Comparison of ENCODE assay signal across 19 cellular contexts in the genomic region with DNA sequence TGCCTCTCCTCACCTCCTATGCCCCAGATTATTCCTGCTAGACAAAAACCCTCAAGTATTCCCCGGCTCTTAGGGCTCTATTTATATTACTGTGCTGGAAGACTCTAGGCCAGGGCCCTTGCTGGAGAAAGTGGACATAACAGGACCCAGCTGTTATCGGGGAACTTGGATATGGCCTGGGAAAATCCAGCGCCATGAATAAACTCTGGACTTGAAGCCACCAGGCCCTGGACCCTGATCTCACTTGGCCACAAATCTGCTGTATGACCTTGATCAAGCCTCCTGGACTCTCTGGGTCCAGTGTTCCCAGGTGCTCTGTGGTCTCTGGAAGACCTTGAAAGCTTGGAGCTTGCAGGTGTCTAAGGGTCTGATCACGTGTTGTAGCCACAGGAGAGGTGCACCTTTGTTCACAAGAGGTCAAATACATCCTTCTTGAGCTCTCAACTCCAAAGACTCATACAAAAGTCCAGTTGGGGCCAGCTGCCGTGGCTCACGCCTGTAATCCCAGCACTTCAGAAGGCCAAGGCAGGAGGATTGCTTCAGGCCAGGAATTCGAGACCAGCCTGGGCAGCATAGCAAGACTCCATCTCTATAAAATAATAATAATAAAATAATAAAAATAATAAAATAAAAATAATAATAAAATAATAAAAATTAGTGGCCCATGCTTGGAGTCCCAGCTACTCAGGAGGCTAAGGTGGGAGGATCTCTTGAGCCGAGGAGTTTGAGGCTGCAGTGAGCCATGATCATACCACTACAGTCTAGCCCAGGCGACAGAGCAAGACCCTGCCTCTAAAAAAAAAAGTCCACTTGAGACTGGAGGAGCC. TPM values are rescaled to one million over a fixed set of nuclear protein-coding genes. Genes with fewer than 3 reads are reported as not detected.
DNase-seq lines count a peak whose midpoint lies in the region; ATAC-seq, FAIRE-seq and TF ChIP-seq lines count a peak whose summit lies in the region.
"Had no signal": no experiment of that assay in that cellular context is flagged by ENCODE, and none has a peak within 500 bp of the region (broad histone marks: within the 10 kb centered on the region; RNA-seq: fewer than 3 reads in every experiment).

No MANE protein-coding gene starts in this region.

- H3K9ac ChIP-seq in SK-N-SH (no peak overlapping the region), HepG2 (ENCODE audit: insufficient read depth, low read depth, low read length) (no peak overlapping the region)

- intact Hi-C loops in HepG2 (cut with micrococcal nuclease; ENCODE audit: unreplicated experiment) (no loop called here), prostate gland (cut with DNase I) (no loop called here)

- CTCF ChIA-PET in SK-N-SH (lab: Yijun Ruan, JAX) = interaction anchor here (0.9 to 2.1 kb wide), 3 partner anchors 27 to 109 kb away, joined by 4 to 7 read pairs (median 5); no protein-coding TSS in a partner anchor
- CTCF ChIA-PET in HepG2 (lab: Yijun Ruan, JAX; ENCODE audit: low intra/inter-chr PET ratio, low total read pairs) = no interaction called here

- no TSS peak for BruUV-seq in HepG2 (replicated peaks; lab: Mats Ljungman, UMichigan)

- 0 out of 2 replicates have a peak, but pooled peaks cover 4% of the 10 kb centered on the region for H4K20me1 ChIP-seq in SK-N-SH (ENCODE audit: insufficient read depth)
- H4K20me1 ChIP-seq in HepG2 (ENCODE audit: insufficient read depth, low read length) = no peaks in the 10 kb centered on the region

- TF ChIP-seq CTCF in SK-N-SH (IDR thresholded peaks at IDR 0.05) (no peak), HepG2 (CRISPR knock-in tag; IDR thresholded peaks at IDR 0.05) (no peak), prostate gland (IDR thresholded peaks at IDR 0.05) (no peak)

- H3K27me3 ChIP-seq in SK-N-SH (ENCODE audit: insufficient read depth) (no peaks in the 10 kb centered on the region), HepG2 (ENCODE audit: control insufficient read depth in 1 of 2, insufficient read depth in 2 of 2, low read length in 2 of 2) (no peaks in the 10 kb centered on the region), prostate gland (replicated peaks; ENCODE audit: insufficient read depth) (no peaks in the 10 kb centered on the region)

- no peak for FAIRE-seq in HepG2 (lab: Jason Lieb, UNC)

- H3K36me3 ChIP-seq in SK-N-SH (replicated peaks in 1 of 2; ENCODE audit: control insufficient read depth in 1 of 2, insufficient read depth in 2 of 2, low read length in 1 of 2) (no peaks in the 10 kb centered on the region), HepG2 (replicated peaks in 1 of 2; ENCODE audit: control insufficient read depth in 1 of 2, insufficient read depth in 2 of 2, low read length in 2 of 2) (peaks cover 62 to 90% of the 10 kb centered on the region in 2 experiments), prostate gland (no peaks in the 10 kb centered on the region)

- H3K27ac ChIP-seq in SK-N-SH (ENCODE audit: low read depth in 2 of 2, low read length in 1 of 2) (peak overlapping the region in 1 of 2 experiments; percentile 54; a peak in 1 of 4 replicates), HepG2 (ENCODE audit: extremely low read length, insufficient read depth, low read length) (no peak overlapping the region), prostate gland (peak overlapping the region; percentile 21 to 49)

- in situ Hi-C loops in HepG2 (cut with HindIII; ENCODE audit: extremely low pct_ligation_motif_present, low pct_unique_long_range_greater_than_20kb) = no loop called here

- 85% methylated on average over 9 of the region's 9 CpGs for WGBS in SK-N-SH (ENCODE audit: low lambda C conversion rate)
- 89% methylated on average over 9 of the region's 9 CpGs for WGBS in HepG2 (ENCODE audit: low lambda C conversion rate)
- WGBS in prostate gland = 73% methylated on average over 9 of the region's 9 CpGs

- H3K4me3 ChIP-seq in SK-N-SH (ENCODE audit: low read depth in 2 of 2, low read length in 1 of 2) (no peak overlapping the region), HepG2 (replicated peaks in 1 of 3; ENCODE audit: insufficient read depth in 1 of 3, low read depth in 2 of 3, low read length in 3 of 3) (no peak overlapping the region), prostate gland (no peak overlapping the region)
- H3K4me3 ChIP-seq: HAP-1, skin epidermis had no signal

- H2AFZ ChIP-seq in SK-N-SH (ENCODE audit: low read depth) (no peak overlapping the region), HepG2 (ENCODE audit: low read length) (no peak overlapping the region)

- no peaks in the 10 kb centered on the region for H3K9me2 ChIP-seq in SK-N-SH

- H3K4me1 ChIP-seq in SK-N-SH (ENCODE audit: control insufficient read depth in 1 of 2, insufficient read depth in 2 of 2, low read depth in 1 of 2, low read length in 1 of 2) (peaks cover 41 to 63% of the 10 kb centered on the region in 2 experiments; a peak in 3 of 4 replicates), HepG2 (ENCODE audit: insufficient read depth, low read length) (peaks cover 34% of the 10 kb centered on the region), prostate gland (replicated peaks) (no peaks in the 10 kb centered on the region)
- H3K4me1 ChIP-seq: HAP-1 had no signal

- H3K9me3 ChIP-seq in SK-N-SH (no peaks in the 10 kb centered on the region), HepG2 (ENCODE audit: low read length) (no peaks in the 10 kb centered on the region), prostate gland (no peaks in the 10 kb centered on the region)
- H3K9me3 ChIP-seq: HAP-1 had no signal

- H3K79me2 ChIP-seq in SK-N-SH (ENCODE audit: insufficient read depth) = no peaks in the 10 kb centered on the region
- peaks cover 6% of the 10 kb centered on the region for H3K79me2 ChIP-seq in HepG2 (ENCODE audit: insufficient read depth, low read length)

- peaks cover 21% of the 10 kb centered on the region for H3F3A ChIP-seq in SK-N-SH (replicated peaks; ENCODE audit: insufficient read depth)

- DNase-seq in SK-N-SH (no peak), HepG2 (ENCODE audit: low spot score) (no peak), prostate gland (ENCODE audit: low spot score) (no peak), pons (ENCODE audit: low spot score) (no peak), OCI-M2 (lab: John Stamatoyannopoulos, UW; ENCODE audit: unreplicated experiment) (no peak), anterior cingulate cortex (lab: John Stamatoyannopoulos, UW) (no peak), DMS 273 (lab: John Stamatoyannopoulos, UW; ENCODE audit: unreplicated experiment) (no peak)
- DNase-seq: 8988T; activated CD4-positive, CD25-positive, alpha-beta regulatory T cell treated with anti-CD3 and anti-CD28 coated beads, Interleukin-2, amount 50 U/mL, for 72 hours; activated CD8-positive, alpha-beta memory T cell treated with anti-CD3 and anti-CD28 coated beads, Interleukin-2, amount 50 U/mL, for 48 hours; activated naive CD4-positive, alpha-beta T cell treated with anti-CD3 and anti-CD28 coated beads, Interleukin-2, amount 50 U/mL, for 16 hours; CD4-positive, CD25-positive, alpha-beta regulatory T cell; naive B cell; NCI-H1092; NCI-H82 had no signal

- no peak for ATAC-seq in SK-N-SH treated with all-trans-retinoic acid at 6 μM for 48 hours
- ATAC-seq in HepG2 = no peak
- ATAC-seq: stimulated activated memory B cell treated with anti-CD40 and anti-IgM and Interleukin-4, amounts not matched to agents 10 μg/mL and 1 μg/mL and 100 μg/mL, for 72 hours had no signal

- TF ChIP-seq POLR2A in HepG2 (IDR thresholded peaks at IDR 0.05; ENCODE audit: insufficient read depth in 1 of 2, low read depth in 2 of 2, low read length in 2 of 2) (no peak), prostate gland (IDR thresholded peaks at IDR 0.05) (no peak)

- POLR2A ChIA-PET in SK-N-SH (lab: Yijun Ruan, JAX) (no interaction called here), HepG2 (lab: Yijun Ruan, JAX) (no interaction called here)

- H3K4me2 ChIP-seq in SK-N-SH (peak overlapping the region; percentile 49; the same call in 1 of the 2 replicates), HepG2 (ENCODE audit: low read depth, low read length) (no peak overlapping the region)

- no peak for TF ChIP-seq RAD21 in SK-N-SH (IDR thresholded peaks at IDR 0.05; ENCODE audit: low read length)
- no peak for TF ChIP-seq RAD21 in HepG2 (CRISPR knock-in tag; IDR thresholded peaks at IDR 0.05)

- TF ChIP-seq EP300 in SK-N-SH (IDR thresholded peaks at IDR 0.05; ENCODE audit: borderline replicate concordance in 1 of 2, low read depth in 1 of 2, low read length in 1 of 2) (no peak), HepG2 (IDR thresholded peaks at IDR 0.05; ENCODE audit: low read depth in 2 of 2, low read length in 2 of 2) (no peak), HepG2 (CRISPR knock-in tag; IDR thresholded peaks at IDR 0.05; ENCODE audit: borderline replicate concordance) (no peak)

TF ChIP-seq in HepG2, 621 proteins besides CTCF, POLR2A, EP300 and RAD21 (continues in another document):
- TF ChIP-seq HNF4A (CRISPR knock-in tag; IDR thresholded peaks at IDR 0.05) (peak; percentile 72), ESRRA (CRISPR knock-in tag; IDR thresholded peaks at IDR 0.05; ENCODE audit: low read depth) (0 out of 2 replicates have a peak, but pooled peaks have one; percentile 51)

RNA-seq across cellular contexts. Expression of a gene that starts 26.5 kb away (rescaled TPM):
- polyA plus RNA-seq in SK-N-SH (2012; rRNA removed) (6.8 and 8.7 TPM in 2 replicates), HepG2 (2011; rRNA removed) (89.1 and 105 TPM in 2 replicates)
- 2.6 and 3.0 TPM in 2 replicates for polyA plus RNA-seq in SK-N-SH (2012; cell fraction: cytosol; rRNA removed)
- 55.3 and 131 TPM in 2 replicates for polyA plus RNA-seq in SK-N-SH (2012; cell fraction: nucleus; rRNA removed)
- total RNA-seq in HepG2 (2016; rRNA removed; fragmentation: Illumina TruSeq; extraction: Trizol) (13.1 and 71.3 TPM in 2 replicates), prostate gland (10 to 100 TPM in 1 of 2 donors, 1 to 10 TPM in 1; 8.7 to 54.8 TPM)
- 24.4 and 27.4 TPM in 2 replicates for total RNA-seq in HepG2 (2016; cell fraction: cytosol; rRNA removed; fragmentation: Illumina TruSeq; extraction: Trizol; ENCODE audit: low read depth)
- 11.3 and 76.4 TPM in 2 replicates for total RNA-seq in HepG2 (2016; cell fraction: insoluble cytoplasmic fraction; rRNA removed; fragmentation: Illumina TruSeq; extraction: Trizol)
- 17.0 and 18.6 TPM in 2 replicates for total RNA-seq in HepG2 (2016; cell fraction: membrane; rRNA removed; fragmentation: Illumina TruSeq; extraction: Trizol)
- total RNA-seq in HepG2 (2016; cell fraction: nucleus; rRNA removed; fragmentation: Illumina TruSeq; extraction: Trizol) = 127 and 145 TPM in 2 replicates
- polyA plus RNA-seq in HepG2 (2011; cell fraction: cytosol; rRNA removed) = 8.5 and 16.4 TPM in 2 replicates
- 1,276 and 1,843 TPM in 2 replicates for polyA plus RNA-seq in HepG2 (2011; cell fraction: nucleus; rRNA removed)
- 63.8 and 83.6 TPM in 2 replicates for polyA plus RNA-seq in HepG2 (2012)
- 2.0 and 2.7 TPM in 2 replicates for polyA plus RNA-seq in HepG2 (2016; cell fraction: cytosol; fragmentation: Illumina TruSeq; extraction: Trizol; ENCODE audit: low read depth)
- polyA plus RNA-seq in HepG2 (2016; cell fraction: insoluble cytoplasmic fraction; fragmentation: Illumina TruSeq; extraction: Trizol; ENCODE audit: low read depth) = 13.5 and 15.6 TPM in 2 replicates
- 4.3 and 4.5 TPM in 2 replicates for polyA plus RNA-seq in HepG2 (2016; cell fraction: membrane; fragmentation: Illumina TruSeq; extraction: Trizol; ENCODE audit: low read depth)
- polyA plus RNA-seq in HepG2 (2016; cell fraction: nucleus; fragmentation: Illumina TruSeq; extraction: Trizol; ENCODE audit: insufficient read depth, low read depth) = 665 and 720 TPM in 2 replicates
- polyA minus RNA-seq in HepG2 (2011; rRNA and poly(A)+ RNA removed; ENCODE audit: low replicate concordance) = 11.6 and 59.4 TPM in 2 replicates
- polyA minus RNA-seq in HepG2 (2011; cell fraction: cytosol; rRNA and poly(A)+ RNA removed) = 5.5 and 10.9 TPM in 2 replicates
- polyA minus RNA-seq in HepG2 (2011; cell fraction: nucleus; rRNA and poly(A)+ RNA removed) = 155 and 169 TPM in 2 replicates
- polyA plus RNA-seq: CD4-positive, CD25-positive, alpha-beta regulatory T cell had no signal
